In the genomic region with DNA sequence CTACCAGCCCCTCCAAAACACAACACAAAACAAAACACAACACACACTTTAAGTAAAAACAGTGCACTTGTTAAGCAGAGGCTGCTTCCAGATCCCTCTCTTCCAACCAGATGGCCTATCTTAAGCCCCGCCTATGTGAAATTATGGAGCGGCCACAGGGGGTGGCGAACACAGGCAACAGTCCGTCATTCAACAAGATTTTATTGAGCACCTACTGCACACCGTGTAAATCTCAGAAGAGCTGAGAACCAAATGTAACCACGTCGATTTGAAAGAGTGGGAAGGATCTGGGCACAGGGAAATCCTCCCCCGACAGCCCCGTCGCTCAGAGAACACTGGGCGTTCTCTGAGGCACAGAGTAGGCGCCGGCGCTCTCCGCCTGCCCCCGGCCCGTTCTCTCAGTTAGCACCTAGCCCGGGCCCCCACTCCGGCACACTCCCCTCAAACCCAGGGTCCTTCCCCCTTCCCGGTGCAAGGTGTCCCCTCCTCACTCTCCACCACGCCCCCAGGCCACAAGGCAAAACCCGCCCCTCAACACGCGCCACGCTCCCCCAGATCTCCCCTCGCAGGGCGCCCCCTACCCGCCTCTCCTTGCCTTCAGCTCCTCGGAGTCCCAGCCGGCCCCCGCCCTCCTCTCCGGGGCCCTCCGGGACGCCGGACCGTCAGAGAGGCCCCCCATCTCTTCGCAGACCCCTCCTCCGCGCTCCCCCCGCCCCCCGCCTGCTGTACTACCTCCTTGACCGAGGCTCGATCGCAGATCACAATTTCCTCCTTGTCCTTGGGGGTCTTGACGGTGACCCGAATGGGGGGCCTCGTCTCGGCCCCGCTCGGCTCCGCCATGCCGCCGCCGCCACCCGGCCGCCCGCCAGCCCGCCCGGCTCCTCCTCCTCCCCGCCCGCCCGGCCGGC, we compare ENCODE assay signal across 8 cellular contexts. TPM values are rescaled to one million over a fixed set of nuclear protein-coding genes. Genes with fewer than 3 reads are reported as not detected.
DNase-seq lines count a peak whose midpoint lies in the region; ATAC-seq and TF ChIP-seq lines count a peak whose summit lies in the region.

No MANE protein-coding gene starts in this region.

- no peaks in the 10 kb centered on the region for H3K9me3 Mint-ChIP-seq in effector memory CD8-positive, alpha-beta T cell
- no peaks in the 10 kb centered on the region for H3K9me3 Mint-ChIP-seq in mesothelial cell of epicardium

- H3K36me3 Mint-ChIP-seq in effector memory CD8-positive, alpha-beta T cell (ENCODE audit: insufficient read depth) = peaks cover 19% of the 10 kb centered on the region
- H3K36me3 Mint-ChIP-seq in mesothelial cell of epicardium = peaks cover 15% of the 10 kb centered on the region

- no peak for TF ChIP-seq CTCF in mesothelial cell of epicardium (IDR thresholded peaks at IDR 0.05; ENCODE audit: unreplicated experiment)

- DNase-seq in CMK (ENCODE audit: low read depth) (peak; percentile 66), NCI-H82 (lab: John Stamatoyannopoulos, UW) (peak; percentile 90), mesothelial cell of epicardium (ENCODE audit: low spot score in 2 of 2, unreplicated experiment in 2 of 2) (peak; percentile 63 to 82)
- peak; percentile 30 to 44 for DNase-seq in activated CD8-positive, alpha-beta memory T cell treated with anti-CD3 and anti-CD28 coated beads for 4 hours (ENCODE audit: low read depth in 2 of 2)
- DNase-seq in effector memory CD8-positive, alpha-beta T cell = peak; percentile 48 to 50 (median 49)
- peak; percentile 43 to 45 for DNase-seq in stimulated activated CD8-positive, alpha-beta memory T cell treated with anti-CD3 and anti-CD28 coated beads, Interleukin-15, amount 100 ng/mL, for 4 hours (ENCODE audit: low read depth in 2 of 2)

- peak overlapping the region; percentile 59 to 85 for H3K27ac Mint-ChIP-seq in effector memory CD8-positive, alpha-beta T cell
- H3K27ac Mint-ChIP-seq in mesothelial cell of epicardium = peak overlapping the region; percentile 93

- peaks cover 32 to 39% of the 10 kb centered on the region in 2 donors for H3K4me1 Mint-ChIP-seq in effector memory CD8-positive, alpha-beta T cell (ENCODE audit: low read depth in 2 of 2)
- peaks cover 21% of the 10 kb centered on the region for H3K4me1 Mint-ChIP-seq in mesothelial cell of epicardium

- ATAC-seq in HG02642 (IDR thresholded peaks at IDR 0.05; ENCODE audit: poor library complexity, unreplicated experiment) (peak; percentile 22), HG03354 (IDR thresholded peaks at IDR 0.05; ENCODE audit: poor library complexity, severe bottlenecking, unreplicated experiment) (no peak)
- ATAC-seq in effector memory CD8-positive, alpha-beta T cell (replicated peaks) = peak; percentile 31

- peak overlapping the region; percentile 99 for H3K4me3 Mint-ChIP-seq in effector memory CD8-positive, alpha-beta T cell
- H3K4me3 Mint-ChIP-seq in mesothelial cell of epicardium = peak overlapping the region; percentile 89

- H3K27me3 Mint-ChIP-seq in effector memory CD8-positive, alpha-beta T cell = no peaks in the 10 kb centered on the region
- H3K27me3 Mint-ChIP-seq in mesothelial cell of epicardium (ENCODE audit: low read depth) = no peaks in the 10 kb centered on the region

RNA-seq across cellular contexts. Expression of a gene that starts 0.5 kb away (rescaled TPM):
- 61.2 to 66.7 TPM (median 61.9 TPM) in 3 replicates for total RNA-seq in mesothelial cell of epicardium

RNA-seq across cellular contexts. Expression of a gene that starts 1.5 kb away (rescaled TPM):
- 39.2 to 43.4 TPM (median 39.5 TPM) in 3 replicates for total RNA-seq in mesothelial cell of epicardium

RNA-seq across cellular contexts. Expression of a gene that starts 7.8 kb away (rescaled TPM):
- 51.1 to 52.6 TPM (median 51.2 TPM) in 3 replicates for total RNA-seq in mesothelial cell of epicardium

RNA-seq across cellular contexts. Expression of a gene that starts 29.1 kb away (rescaled TPM):
- total RNA-seq in mesothelial cell of epicardium = 107 to 112 TPM (median 112 TPM) in 3 replicates

RNA-seq across cellular contexts. Expression of a gene that starts 32.4 kb away (rescaled TPM):
- total RNA-seq in mesothelial cell of epicardium = 282 to 298 TPM (median 297 TPM) in 3 replicates

Comparison
In these comparisons a context has a peak if more than half of its experiments do, and no peak if none do; other contexts are left out.
1. DNase-seq: peak in every context shown above with its lines; median percentile 90 in NCI-H82; 72 in mesothelial cell of epicardium; 66 in CMK; 49 in effector memory CD8-positive, alpha-beta T cell; 44 in stimulated activated CD8-positive, alpha-beta memory T cell treated with anti-CD3 and anti-CD28 coated beads, Interleukin-15, amount 100 ng/mL, for 4 hours; 37 in activated CD8-positive, alpha-beta memory T cell treated with anti-CD3 and anti-CD28 coated beads for 4 hours.